In the genomic region with DNA sequence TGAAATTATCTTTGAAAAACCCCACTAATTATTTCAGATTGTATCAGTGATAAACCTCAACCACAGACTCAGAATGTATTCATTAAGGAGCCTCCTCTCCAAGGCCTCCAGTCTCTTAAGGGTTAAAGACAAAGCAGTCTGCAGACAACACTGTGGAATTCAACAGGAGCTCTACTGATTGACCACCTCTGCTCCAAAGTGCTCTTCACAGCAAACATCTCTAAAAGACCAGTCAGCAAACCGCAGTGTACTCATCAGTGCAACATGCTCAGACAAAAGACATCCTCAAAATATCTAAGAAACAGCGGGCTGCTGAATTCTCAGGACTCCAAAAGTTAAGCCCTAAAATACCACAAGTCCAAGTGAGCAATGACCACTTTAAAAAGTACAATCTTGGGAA, we compare ENCODE assay signal across 19 cellular contexts. TPM values are rescaled to one million over a fixed set of nuclear protein-coding genes. Genes with fewer than 3 reads are reported as not detected.
DNase-seq lines count a peak whose midpoint lies in the region; ATAC-seq and TF ChIP-seq lines count a peak whose summit lies in the region.
"Had no signal": no experiment of that assay in that cellular context is flagged by ENCODE, and none has a peak within 500 bp of the region (broad histone marks: within the 10 kb centered on the region; RNA-seq: fewer than 3 reads in every experiment).

No MANE protein-coding gene starts in this region.

- no peak overlapping the region for H4K5ac ChIP-seq in mesendoderm (ENCODE audit: low read length)

- H2BK120ac ChIP-seq in mesendoderm (ENCODE audit: low read depth, low read length), result no peak overlapping the region

- TF ChIP-seq CTCF in AG10803 (conservative IDR thresholded peaks at IDR 0.05; ENCODE audit: low read length) (no peak), choroid plexus epithelial cell (conservative IDR thresholded peaks at IDR 0.05; ENCODE audit: low read depth, low read length) (no peak), transverse colon (IDR thresholded peaks at IDR 0.05) (no peak), omental fat pad (IDR thresholded peaks at IDR 0.05) (no peak)

- peaks cover 1 to 9% of the 10 kb centered on the region in 2 donors for H3K4me1 Mint-ChIP-seq in effector memory CD8-positive, alpha-beta T cell (ENCODE audit: low read depth in 2 of 2)
- H3K4me1 Mint-ChIP-seq: B cell, mesothelial cell of epicardium had no signal

- no peak overlapping the region for H3K18ac ChIP-seq in mesendoderm (ENCODE audit: low read length)

- H3K4ac ChIP-seq in mesendoderm (ENCODE audit: low read depth, low read length), result no peak overlapping the region

- no peak for TF ChIP-seq EP300 in transverse colon (IDR thresholded peaks at IDR 0.05; ENCODE audit: low read depth)

- no peak overlapping the region for H3K4me3 Mint-ChIP-seq in effector memory CD8-positive, alpha-beta T cell
- H3K4me3 Mint-ChIP-seq: activated naive CD8-positive, alpha-beta T cell; B cell; mesothelial cell of epicardium; T-cell had no signal

- no CpG with 5 or more reads among the region's 2 CpGs for WGBS in mesendoderm (ENCODE audit: extremely low coverage, insufficient coverage, low lambda C conversion rate)
- 83 to 91% methylated on average over 1 to 2 of the region's 2 CpGs for WGBS in transverse colon (ENCODE audit: low coverage in 1 of 2), 2 donors

- no peak overlapping the region for H3K4me2 ChIP-seq in mesendoderm (ENCODE audit: low read length)

- intact Hi-C loops in transverse colon (cut with DNase I; ENCODE audit: low total_unique reads), result no loop called here

- ATAC-seq in effector memory CD8-positive, alpha-beta T cell (replicated peaks), result no peak
- ATAC-seq in omental fat pad (ENCODE audit: low FRiP score), result no peak
- ATAC-seq: activated CD4-positive, CD25-positive, alpha-beta regulatory T cell treated with anti-CD3 and anti-CD28 coated beads, Interleukin-2, amount 50 U/mL, for 24 hours; Panc1; T-cell had no signal

- no peaks in the 10 kb centered on the region for H3K27me3 ChIP-seq in mesendoderm (ENCODE audit: insufficient read depth, low read length, poor library complexity)
- no peaks in the 10 kb centered on the region for H3K27me3 ChIP-seq in transverse colon
- H3K27me3 ChIP-seq: esophagus squamous epithelium had no signal

- H4K8ac ChIP-seq in mesendoderm (ENCODE audit: low read depth, low read length), result no peak overlapping the region

- no peak overlapping the region for H3K27ac ChIP-seq in mesendoderm (ENCODE audit: low read depth, low read length)
- H3K27ac ChIP-seq in transverse colon, result no peak overlapping the region
- H3K27ac ChIP-seq: coronary artery, esophagus squamous epithelium had no signal

- H3K4me3 ChIP-seq in AG10803 (ENCODE audit: low read length) (no peak overlapping the region), choroid plexus epithelial cell (ENCODE audit: low read depth, low read length) (no peak overlapping the region), mesendoderm (ENCODE audit: low read length) (no peak overlapping the region), transverse colon (no peak overlapping the region)
- H3K4me3 ChIP-seq: coronary artery, esophagus squamous epithelium had no signal

- DNase-seq in AG10803 (ENCODE audit: low read depth), result peak; percentile 57
- DNase-seq in LHCN-M2 (ENCODE audit: low read depth), result peak; percentile 99
- DNase-seq in choroid plexus epithelial cell (ENCODE audit: low read depth), result peak; percentile 82
- peak; percentile 43 for DNase-seq in mesendoderm
- no peak for DNase-seq in transverse colon
- DNase-seq in amygdala (lab: John Stamatoyannopoulos, UW), result no peak
- DNase-seq in effector memory CD8-positive, alpha-beta T cell, result no peak
- DNase-seq in omental fat pad (ENCODE audit: low spot score), result no peak
- DNase-seq: esophagus squamous epithelium, HCEC 1CT, NCI-H1694, posterior cingulate gyrus, T-cell had no signal

- H2BK15ac ChIP-seq in mesendoderm (replicated peaks; ENCODE audit: low read depth), result no peak overlapping the region

- no peak overlapping the region for H2BK5ac ChIP-seq in mesendoderm (ENCODE audit: low read length)

- peaks cover 45% of the 10 kb centered on the region for H3K36me3 Mint-ChIP-seq in effector memory CD8-positive, alpha-beta T cell (ENCODE audit: insufficient read depth)

- no peaks in the 10 kb centered on the region for H3K9me3 Mint-ChIP-seq in effector memory CD8-positive, alpha-beta T cell
- H3K9me3 Mint-ChIP-seq: mesothelial cell of epicardium, T-cell had no signal

- H3K23ac ChIP-seq in mesendoderm (ENCODE audit: low read length), result no peak overlapping the region

- no peaks in the 10 kb centered on the region for H3K79me1 ChIP-seq in mesendoderm (ENCODE audit: low read length)

- H3K36me3 ChIP-seq in mesendoderm (ENCODE audit: control insufficient read depth, insufficient read depth, low read length) (no peaks in the 10 kb centered on the region), transverse colon (peaks cover 0 to 30% (median 5%) of the 10 kb centered on the region in 4 donors)

- no peak overlapping the region for H2AK5ac ChIP-seq in mesendoderm (ENCODE audit: low read length)

- no peaks in the 10 kb centered on the region for H3K9me3 ChIP-seq in transverse colon
- H3K9me3 ChIP-seq: esophagus squamous epithelium had no signal

- H3K27ac Mint-ChIP-seq in effector memory CD8-positive, alpha-beta T cell, result no peak overlapping the region
- H3K27ac Mint-ChIP-seq: activated naive CD8-positive, alpha-beta T cell; B cell; mesothelial cell of epicardium; T-cell had no signal

- H3K56ac ChIP-seq in mesendoderm (ENCODE audit: low read length), result no peak overlapping the region

- no peaks in the 10 kb centered on the region for H3K27me3 Mint-ChIP-seq in effector memory CD8-positive, alpha-beta T cell
- H3K27me3 Mint-ChIP-seq: activated naive CD8-positive, alpha-beta T cell; B cell; T-cell had no signal

- H3K79me2 ChIP-seq in mesendoderm (ENCODE audit: control insufficient read depth, insufficient read depth, low read length), result no peaks in the 10 kb centered on the region

- H3K9ac ChIP-seq in mesendoderm (ENCODE audit: low read length), result no peak overlapping the region

- peaks cover 3% of the 10 kb centered on the region for H3K4me1 ChIP-seq in mesendoderm (ENCODE audit: control insufficient read depth, low read depth, low read length)
- H3K4me1 ChIP-seq in transverse colon, result no peaks in the 10 kb centered on the region
- H3K4me1 ChIP-seq: esophagus squamous epithelium had no signal

- in situ Hi-C loops in transverse colon (cut with MboI; ENCODE audit: low pct_ligation_motif_present in 1 of 4, low pct_unique_long_range_greater_than_20kb in 1 of 4, low sequenced_read_pairs in 3 of 4), result no loop called here

- TF ChIP-seq POLR2A in transverse colon (IDR thresholded peaks at IDR 0.05), result no peak

RNA-seq across cellular contexts. Expression of gene UQCC1, which starts 42.0 kb away (rescaled TPM):
- total RNA-seq in LHCN-M2 (2014; rRNA removed), result 50.8 and 61.2 TPM in 2 replicates
- polyA plus RNA-seq in LHCN-M2 (2012), result 35.4 TPM
- polyA plus RNA-seq in mesendoderm (2013, experiment 1 of 2), result 39.3 TPM
- 36.3 TPM for polyA plus RNA-seq in mesendoderm (2013, experiment 2 of 2)
- total RNA-seq in transverse colon, result 10 to 100 TPM; 24.7 to 70.8 (median 44.5) TPM
- 10 to 100 TPM; 28.4 to 44.0 (median 32.3) TPM for total RNA-seq in omental fat pad

Comparison
In these comparisons a context has a peak if more than half of its experiments do, and no peak if none do; other contexts are left out.
1. DNase-seq: peak in AG10803 (single experiment), LHCN-M2 (single experiment), choroid plexus epithelial cell (single experiment) and mesendoderm (single experiment); none in transverse colon (single experiment), amygdala (0 of 56), effector memory CD8-positive, alpha-beta T cell (0 of 3) and omental fat pad (single experiment).